ENCODE assay signal across 21 cellular contexts in the genomic region with DNA sequence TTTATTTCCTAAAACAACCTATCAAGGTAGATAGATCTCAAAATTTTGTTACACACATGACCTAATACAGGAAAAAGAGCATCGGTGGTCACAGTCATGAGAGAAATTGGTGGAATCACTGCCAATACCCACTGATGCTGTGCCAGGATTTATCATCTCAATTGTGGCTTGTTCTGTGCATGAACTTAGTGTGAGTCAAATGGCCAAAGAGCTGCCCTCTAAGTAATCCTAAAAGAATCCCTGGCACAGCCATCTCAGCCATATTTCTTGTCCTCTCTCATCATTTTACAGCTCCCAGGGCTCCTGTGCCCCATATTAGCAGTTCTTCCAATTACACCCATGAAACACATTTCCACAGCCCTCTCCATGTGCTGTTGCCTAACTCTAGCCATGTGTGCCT. TPM values are rescaled to one million over a fixed set of nuclear protein-coding genes. Genes with fewer than 3 reads are reported as not detected.
"Had no signal": no experiment of that assay in that cellular context is flagged by ENCODE, and none has a peak within 500 bp of the region (broad histone marks: within the 10 kb centered on the region; RNA-seq: fewer than 3 reads in every experiment).

No MANE protein-coding gene starts in this region.

- DNase-seq: activated B cell treated with CpG ODN at 0.5 μM for 24 hours; activated CD4-positive, alpha-beta T cell treated with anti-CD3 and anti-CD28 coated beads, Interleukin-2, amount 50 U/mL, for 1 hour; activated naive CD4-positive, alpha-beta T cell treated with anti-CD3 and anti-CD28 coated beads, Interleukin-2, amount 10 ng/mL, durations not matched to agents 7 days and 5 days; activated T-cell treated with anti-CD3 and anti-CD28 coated beads for 4 hours; adrenal gland; body of pancreas; effector memory CD8-positive, alpha-beta T cell; immature natural killer cell; nucleus accumbens; psoas muscle; stimulated activated CD4-positive, alpha-beta T cell treated with anti-CD3 and anti-CD28 coated beads, Interleukin-2, amount 100 ng/mL, for 24 hours; stimulated activated naive CD4-positive, alpha-beta T cell treated with Interleukin-2 at 50 U/mL for 16 hours; upper lobe of left lung had no signal

- H3K27ac ChIP-seq: adrenal gland, body of pancreas, epithelial cell of prostate, psoas muscle, upper lobe of left lung had no signal

- H3K4me1 ChIP-seq: adrenal gland, psoas muscle had no signal

- H3K9me3 ChIP-seq: adrenal gland, body of pancreas, psoas muscle, upper lobe of left lung had no signal

- H3K4me3 ChIP-seq: adrenal gland, body of pancreas, psoas muscle, upper lobe of left lung had no signal

- ATAC-seq: activated T-helper 17 cell treated with anti-CD3 and anti-CD28 coated beads, Interleukin-2, amount 50 U/mL, for 72 hours; body of pancreas; effector memory CD8-positive, alpha-beta T cell; natural killer cell treated with Interleukin-12 subunit alpha and Interleukin-12 subunit beta and Interleukin-15 and Interleukin-18, amount 100 ng/mL, for 72 hours; psoas muscle; sciatic nerve had no signal

- H3K27me3 ChIP-seq: adrenal gland, body of pancreas, upper lobe of left lung had no signal

- H3K36me3 ChIP-seq: adrenal gland, upper lobe of left lung had no signal

RNA-seq across cellular contexts. Expression of a gene that starts 6.1 kb away (rescaled TPM):
- total RNA-seq: activated B cell treated with CpG ODN at 0.5 μM for 24 hours; activated CD8-positive, alpha-beta memory T cell treated with anti-CD3 and anti-CD28 coated beads for 36 hours; activated T-helper 17 cell treated with anti-CD3 and anti-CD28 coated beads, Interleukin-2, amount 50 U/mL, for 72 hours; adrenal gland; body of pancreas; fibroblast of villous mesenchyme; natural killer cell treated with Interleukin-12 subunit alpha and Interleukin-12 subunit beta and Interleukin-15 and Interleukin-18, amount 100 ng/mL, for 72 hours; psoas muscle; sciatic nerve; T-helper 1 cell treated with Interleukin-12 subunit alpha and Interleukin-12 subunit beta and Interleukin-4 antibody, amounts not matched to agents 30 ng/mL and 1 ng/mL, for 36 hours; temporal lobe; upper lobe of left lung had no signal
- polyA plus RNA-seq: adrenal gland, immature natural killer cell, psoas muscle had no signal

RNA-seq across cellular contexts. Expression of a gene that starts 30.9 kb away (rescaled TPM):
- total RNA-seq: activated B cell treated with CpG ODN at 0.5 μM for 24 hours; activated CD8-positive, alpha-beta memory T cell treated with anti-CD3 and anti-CD28 coated beads for 36 hours; activated T-helper 17 cell treated with anti-CD3 and anti-CD28 coated beads, Interleukin-2, amount 50 U/mL, for 72 hours; fibroblast of villous mesenchyme; natural killer cell treated with Interleukin-12 subunit alpha and Interleukin-12 subunit beta and Interleukin-15 and Interleukin-18, amount 100 ng/mL, for 72 hours; T-helper 1 cell treated with Interleukin-12 subunit alpha and Interleukin-12 subunit beta and Interleukin-4 antibody, amounts not matched to agents 30 ng/mL and 1 ng/mL, for 36 hours; temporal lobe had no signal
- polyA plus RNA-seq: immature natural killer cell had no signal
